In genomic region chr11:57335023-57335342, GRCh38 we compare ENCODE assay signal across 8 cellular contexts. TPM values are rescaled to one million over a fixed set of nuclear protein-coding genes. Genes with fewer than 3 reads are reported as not detected.
DNase-seq lines count a peak whose midpoint lies in the region; ATAC-seq and TF ChIP-seq lines count a peak whose summit lies in the region.

No MANE protein-coding gene starts in this region.

- peaks cover 4% of the 10 kb centered on the region for H3K27me3 ChIP-seq in iPS-15b (ENCODE audit: control insufficient read depth, insufficient read depth, low read length)
- H3K27me3 ChIP-seq in suprapubic skin, result no peaks in the 10 kb centered on the region

- DNase-seq in activated CD4-positive, alpha-beta T cell treated with anti-CD3 and anti-CD28 coated beads for 36 hours, result no peak
- DNase-seq in activated CD4-positive, alpha-beta T cell treated with anti-CD3 and anti-CD28 coated beads for 1 hour, result no peak
- DNase-seq in activated B cell treated with CpG ODN at 0.5 μM for 24 hours (no peak), suprapubic skin (ENCODE audit: low spot score in 2 of 2) (no peak), NCI-H510A treated with DMSO at 0.1 percent for 48 hours (lab: John Stamatoyannopoulos, UW) (no peak), COLO829 (ENCODE audit: low spot score) (no peak)

- no peaks in the 10 kb centered on the region for H3K9me3 Mint-ChIP-seq in activated CD4-positive, alpha-beta T cell treated with anti-CD3 and anti-CD28 coated beads for 36 hours (ENCODE audit: low read depth)
- H3K9me3 Mint-ChIP-seq in activated B cell treated with CpG ODN at 0.5 μM for 24 hours, result no peaks in the 10 kb centered on the region

- TF ChIP-seq EP300 in suprapubic skin (IDR thresholded peaks at IDR 0.05), result no peak

- H3K36me3 ChIP-seq in iPS-15b (ENCODE audit: control insufficient read depth, insufficient read depth, low read length) (peaks cover 34% of the 10 kb centered on the region), suprapubic skin (peaks cover 35% of the 10 kb centered on the region)

- peaks cover 50% of the 10 kb centered on the region for H3K36me3 Mint-ChIP-seq in activated CD4-positive, alpha-beta T cell treated with anti-CD3 and anti-CD28 coated beads for 36 hours (ENCODE audit: low read depth)
- H3K36me3 Mint-ChIP-seq in activated B cell treated with CpG ODN at 0.5 μM for 24 hours (ENCODE audit: low read depth), result peaks cover 45% of the 10 kb centered on the region

- H3K27ac ChIP-seq in suprapubic skin, result peak overlapping the region; percentile 94

- CTCF ChIA-PET in activated CD4-positive, alpha-beta T cell treated with anti-CD3 and anti-CD28 coated beads for 36 hours (lab: Charles Lee), result interaction anchor here (0.7 to 1.1 kb wide), 4 partner anchors 9 to 22 kb away, joined by 3 to 4 read pairs (median 3); no protein-coding TSS in a partner anchor
- CTCF ChIA-PET in activated B cell treated with CpG ODN at 0.5 μM for 24 hours (lab: Charles Lee), result interaction anchor here (2.0 kb wide), 1 partner anchor 10 kb away, joined by 8 read pairs; the partner anchor contains the start of gene TNKS1BP1

- intact Hi-C loops in activated CD4-positive, alpha-beta T cell treated with anti-CD3 and anti-CD28 coated beads for 36 hours (cut with DNase I, micrococcal nuclease), result loop anchor here (1.0 to 10.0 kb wide), 10 partner anchors 10 to 1240 kb away; partner anchors contain the start of genes SELENOH (in 2 of the 2), LPXN (in 1 of the 2), MED19 (in 1 of the 2) and SLC43A3 (in 1 of the 2)
- intact Hi-C loops in activated B cell treated with CpG ODN at 0.5 μM for 24 hours (cut with micrococcal nuclease), result loop anchor here (1.0 to 5.0 kb wide), 6 partner anchors 10 to 407 kb away; partner anchors contain the start of genes CLP1, MED19, SELENOH and TIMM10

- peaks cover 49% of the 10 kb centered on the region for H3K4me1 Mint-ChIP-seq in activated CD4-positive, alpha-beta T cell treated with anti-CD3 and anti-CD28 coated beads for 36 hours
- peaks cover 33% of the 10 kb centered on the region for H3K4me1 Mint-ChIP-seq in activated B cell treated with CpG ODN at 0.5 μM for 24 hours

- no peaks in the 10 kb centered on the region for H3K9me3 ChIP-seq in iPS-15b (ENCODE audit: control insufficient read depth, insufficient read depth, low read length)
- H3K9me3 ChIP-seq in suprapubic skin, result no peaks in the 10 kb centered on the region

- no peak for TF ChIP-seq POLR2A in suprapubic skin (IDR thresholded peaks at IDR 0.05)

- H3K27me3 Mint-ChIP-seq in activated CD4-positive, alpha-beta T cell treated with anti-CD3 and anti-CD28 coated beads for 36 hours, result no peaks in the 10 kb centered on the region
- H3K27me3 Mint-ChIP-seq in activated B cell treated with CpG ODN at 0.5 μM for 24 hours, result peaks cover 2% of the 10 kb centered on the region

- H3K4me3 Mint-ChIP-seq in activated CD4-positive, alpha-beta T cell treated with anti-CD3 and anti-CD28 coated beads for 36 hours, result peak overlapping the region; percentile 97
- peak overlapping the region; percentile 94 for H3K4me3 Mint-ChIP-seq in activated B cell treated with CpG ODN at 0.5 μM for 24 hours

- H3K27ac Mint-ChIP-seq in activated CD4-positive, alpha-beta T cell treated with anti-CD3 and anti-CD28 coated beads for 36 hours, result peak overlapping the region; percentile 81
- peak overlapping the region; percentile 85 for H3K27ac Mint-ChIP-seq in activated B cell treated with CpG ODN at 0.5 μM for 24 hours

- H3K4me3 ChIP-seq in iPS-15b (ENCODE audit: low read depth, low read length) (peak overlapping the region; percentile 77), suprapubic skin (peak overlapping the region; percentile 94)

- peaks cover 9% of the 10 kb centered on the region for H3K4me1 ChIP-seq in iPS-15b (ENCODE audit: control insufficient read depth, insufficient read depth, low read length)
- H3K4me1 ChIP-seq in suprapubic skin, result peaks cover 28% of the 10 kb centered on the region

- TF ChIP-seq CTCF in activated B cell treated with CpG ODN at 0.5 μM for 24 hours (IDR thresholded peaks at IDR 0.05), result no peak
- no peak for TF ChIP-seq CTCF in suprapubic skin (IDR thresholded peaks at IDR 0.05)

- WGBS in suprapubic skin, result 7% methylated on average over 4 of the region's 7 CpGs

- no peak overlapping the region for H3K9ac ChIP-seq in iPS-15b (ENCODE audit: low read depth, low read length)

- POLR2A ChIA-PET in activated CD4-positive, alpha-beta T cell treated with anti-CD3 and anti-CD28 coated beads for 36 hours (lab: Charles Lee), result interaction anchor here (1.6 to 1.7 kb wide), 2 partner anchors 9 to 11 kb away, joined by 4 to 13 read pairs; partner anchors contain the start of gene TNKS1BP1
- POLR2A ChIA-PET in activated B cell treated with CpG ODN at 0.5 μM for 24 hours (lab: Charles Lee), result interaction anchor here (0.8 to 4.2 kb wide), 12 partner anchors 9 to 406 kb away, joined by 3 to 92 read pairs (median 4); partner anchors contain the start of genes CLP1, SELENOH, TIMM10 and TNKS1BP1

- ATAC-seq in activated CD4-positive, alpha-beta T cell treated with anti-CD3 and anti-CD28 coated beads for 36 hours, result no peak
- no peak for ATAC-seq in activated B cell treated with CpG ODN at 0.5 μM for 24 hours (ENCODE audit: low read depth)
- no peak for ATAC-seq in HG03097 (IDR thresholded peaks at IDR 0.05; ENCODE audit: low FRiP score, unreplicated experiment)

RNA-seq across cellular contexts. Expression of gene SSRP1, which starts 0.7 kb away (rescaled TPM):
- total RNA-seq in activated CD4-positive, alpha-beta T cell treated with anti-CD3 and anti-CD28 coated beads for 36 hours, result 100 to 1,000 TPM; 279 to 296 TPM
- 120 and 127 TPM in 2 replicates for total RNA-seq in activated B cell treated with CpG ODN at 0.5 μM for 24 hours
- 10 to 100 TPM; 59.9 to 96.5 (median 67.9) TPM for total RNA-seq in suprapubic skin

RNA-seq across cellular contexts. Expression of gene P2RX3, which starts 3.2 kb away (rescaled TPM):
- total RNA-seq in activated CD4-positive, alpha-beta T cell treated with anti-CD3 and anti-CD28 coated beads for 36 hours, result not detected
- total RNA-seq in activated B cell treated with CpG ODN at 0.5 μM for 24 hours (not detected in 2 replicates), suprapubic skin (not detected)

RNA-seq across cellular contexts. Expression of gene TNKS1BP1, which starts 10.2 kb away (rescaled TPM):
- 10 to 100 TPM; 19.1 to 21.6 TPM for total RNA-seq in activated CD4-positive, alpha-beta T cell treated with anti-CD3 and anti-CD28 coated beads for 36 hours
- total RNA-seq in activated B cell treated with CpG ODN at 0.5 μM for 24 hours, result 13.9 and 14.3 TPM in 2 replicates
- total RNA-seq in suprapubic skin, result 100 to 1,000 TPM; 241 to 276 (median 272) TPM

RNA-seq across cellular contexts. Expression of gene PRG3, which starts 46.0 kb away (rescaled TPM):
- not detected for total RNA-seq in activated CD4-positive, alpha-beta T cell treated with anti-CD3 and anti-CD28 coated beads for 36 hours
- not detected in 2 replicates for total RNA-seq in activated B cell treated with CpG ODN at 0.5 μM for 24 hours
- not detected for total RNA-seq in suprapubic skin

RNA-seq across cellular contexts. Expression of gene PRG2, which starts 55.5 kb away (rescaled TPM):
- total RNA-seq in activated CD4-positive, alpha-beta T cell treated with anti-CD3 and anti-CD28 coated beads for 36 hours, result 1 to 10 TPM in 1 of 2 experiments, under 1 TPM in 1; 0.98 to 1.6 TPM
- total RNA-seq in activated B cell treated with CpG ODN at 0.5 μM for 24 hours (0.76 and 1.1 TPM in 2 replicates), suprapubic skin (1 to 10 TPM in 1 of 4 donors, under 1 TPM in 1, not detected in 2; 0.36 to 1.8 TPM)

Comparison
In these comparisons a context has a peak if more than half of its experiments do, and no peak if none do; other contexts are left out.
1. RNA of gene TNKS1BP1, which starts 10.2 kb away (total RNA-seq): 241 to 276 TPM in suprapubic skin; 19.1 to 21.6 TPM in activated CD4-positive, alpha-beta T cell treated with anti-CD3 and anti-CD28 coated beads for 36 hours and 13.9 to 14.3 TPM in activated B cell treated with CpG ODN at 0.5 μM for 24 hours; every median in the first group is over 10 times any median in the second.